ENCODE assay signal across 2 cellular contexts in genomic region chr2:60834270-60834717, GRCh38.
TF ChIP-seq lines count a peak whose summit lies in the region.

No MANE protein-coding gene starts in this region.

TF ChIP-seq in GM23338, 12 proteins besides CTCF, POLR2A, EP300 and RAD21 (continued from another document):
- no peak for TF ChIP-seq REST (IDR thresholded peaks at IDR 0.05; ENCODE audit: unreplicated experiment)
- no peak for TF ChIP-seq EZH2phosphoT487 (IDR thresholded peaks at IDR 0.05; ENCODE audit: unreplicated experiment)
- TF ChIP-seq ETS1 (IDR thresholded peaks at IDR 0.05), result no peak
- TF ChIP-seq ZNF331 (CRISPR knock-in tag; IDR thresholded peaks at IDR 0.05; ENCODE audit: low read depth), result no peak

TF ChIP-seq in IMR-90, 13 proteins besides CTCF, POLR2A, EP300 and RAD21 (continued from another document):
- TF ChIP-seq BHLHE40 (IDR thresholded peaks at IDR 0.05; ENCODE audit: low read depth, low read length), result no peak
- no peak for TF ChIP-seq NFE2L2 (IDR thresholded peaks at IDR 0.05; ENCODE audit: low read depth, low read length)
- no peak for TF ChIP-seq ELK1 (IDR thresholded peaks at IDR 0.05; ENCODE audit: borderline replicate concordance, low read depth, low read length)
- TF ChIP-seq RFX5 (IDR thresholded peaks at IDR 0.05; ENCODE audit: low read depth, low read length), result no peak
- no peak for TF ChIP-seq USF2 (IDR thresholded peaks at IDR 0.05; ENCODE audit: low read depth, low read length)
- no peak for TF ChIP-seq MAZ (IDR thresholded peaks at IDR 0.05; ENCODE audit: borderline replicate concordance, low read depth, low read length)
